8 cellular contexts compared by ENCODE assay signal in genomic region chr20:17556842-17557674, GRCh38. TPM values are rescaled to one million over a fixed set of nuclear protein-coding genes. Genes with fewer than 3 reads are reported as not detected.
DNase-seq lines count a peak whose midpoint lies in the region; ATAC-seq and TF ChIP-seq lines count a peak whose summit lies in the region.

No MANE protein-coding gene starts in this region.

- no peak for TF ChIP-seq POLR2A in gastrocnemius medialis (IDR thresholded peaks at IDR 0.05)

- H3K27me3 ChIP-seq in gastrocnemius medialis, result no peaks in the 10 kb centered on the region

- H3K36me3 Mint-ChIP-seq in activated T-cell treated with anti-CD3 and anti-CD28 coated beads, Interleukin-2, amount 50 U/mL, for 72 hours (ENCODE audit: insufficient read depth in 2 of 2), result no peaks in the 10 kb centered on the region

- no peaks in the 10 kb centered on the region for H3K9me3 Mint-ChIP-seq in activated T-cell treated with anti-CD3 and anti-CD28 coated beads, Interleukin-2, amount 50 U/mL, for 72 hours

- no peak overlapping the region for H3K4me3 ChIP-seq in gastrocnemius medialis

- in situ Hi-C loops in gastrocnemius medialis (cut with MboI; ENCODE audit: low sequenced_read_pairs in 4 of 4), result no loop called here

- H3K4me1 ChIP-seq in gastrocnemius medialis, result no peaks in the 10 kb centered on the region

- no peaks in the 10 kb centered on the region for H3K36me3 ChIP-seq in gastrocnemius medialis

- H3K4me3 Mint-ChIP-seq in activated T-cell treated with anti-CD3 and anti-CD28 coated beads, Interleukin-2, amount 50 U/mL, for 72 hours, result no peak overlapping the region

- no peak for TF ChIP-seq CTCF in gastrocnemius medialis (IDR thresholded peaks at IDR 0.05 in 4 of 5, conservative IDR thresholded peaks at IDR 0.05 in 1 of 5)

- no peak overlapping the region for H3K27ac Mint-ChIP-seq in activated T-cell treated with anti-CD3 and anti-CD28 coated beads, Interleukin-2, amount 50 U/mL, for 72 hours

- peak; percentile 77 for DNase-seq in GM03348 (ENCODE audit: low spot score)
- DNase-seq in SHP77 treated with DMSO at 0.1 percent for 48 hours (lab: John Stamatoyannopoulos, UW), result peak; percentile 45
- DNase-seq in Right ventricle myocardium inferior (ENCODE audit: missing footprints), result peak; percentile 83
- peak in 1 of 2 donors; percentile 24 for DNase-seq in gastrocnemius medialis
- no peak for DNase-seq in amniotic stem cell (lab: John Stamatoyannopoulos, UW)
- no peak for DNase-seq in NOMO-1 treated with DMSO at 0.1 percent for 48 hours (lab: John Stamatoyannopoulos, UW; ENCODE audit: unreplicated experiment)
- no peak for DNase-seq in activated T-cell treated with anti-CD3 and anti-CD28 coated beads, Interleukin-2, amount 50 U/mL, for 72 hours

- peak; percentile 84 for ATAC-seq in Right ventricle myocardium inferior
- no peak for ATAC-seq in gastrocnemius medialis
- no peak for ATAC-seq in GM18517 (IDR thresholded peaks at IDR 0.05; ENCODE audit: unreplicated experiment)
- no peak for ATAC-seq in activated T-cell treated with anti-CD3 and anti-CD28 coated beads, Interleukin-2, amount 50 U/mL, for 72 hours (replicated peaks in 1 of 2)

- no peaks in the 10 kb centered on the region for H3K9me3 ChIP-seq in gastrocnemius medialis

- H3K27ac ChIP-seq in gastrocnemius medialis, result peak overlapping the region; percentile 24 to 74 (median 61)

- intact Hi-C loops in Right ventricle myocardium inferior (cut with DNase I), result no loop called here
- intact Hi-C loops in gastrocnemius medialis (cut with DNase I; ENCODE audit: low total_unique reads), result no loop called here

- H3K27me3 Mint-ChIP-seq in activated T-cell treated with anti-CD3 and anti-CD28 coated beads, Interleukin-2, amount 50 U/mL, for 72 hours (ENCODE audit: low read depth), result no peaks in the 10 kb centered on the region

- peaks cover 34% of the 10 kb centered on the region for H3K4me1 Mint-ChIP-seq in activated T-cell treated with anti-CD3 and anti-CD28 coated beads, Interleukin-2, amount 50 U/mL, for 72 hours (ENCODE audit: low read depth)

RNA-seq across cellular contexts. Expression of gene DSTN, which starts 12.8 kb away (rescaled TPM):
- total RNA-seq in Right ventricle myocardium inferior (865 TPM), gastrocnemius medialis (100 to 1,000 TPM in 1 of 4 donors, 10 to 100 TPM in 3; 79.2 to 128 (median 88.5) TPM)
- 10 to 100 TPM; 62.8 to 70.4 TPM for total RNA-seq in activated T-cell treated with anti-CD3 and anti-CD28 coated beads, Interleukin-2, amount 50 U/mL, for 72 hours

RNA-seq across cellular contexts. Expression of gene BFSP1, which starts 25.9 kb away (rescaled TPM):
- total RNA-seq in Right ventricle myocardium inferior (0.57 TPM), gastrocnemius medialis (under 1 TPM in 2 of 4 donors, not detected in 2; 0.18 to 0.46 TPM)
- 1 to 10 TPM in 1 of 2 donors, under 1 TPM in 1; 0.23 to 1.2 TPM for total RNA-seq in activated T-cell treated with anti-CD3 and anti-CD28 coated beads, Interleukin-2, amount 50 U/mL, for 72 hours

Comparison
In these comparisons a context has a peak if more than half of its experiments do, and no peak if none do; other contexts are left out.
1. DNase-seq: peak in GM03348 (single experiment), SHP77 treated with DMSO at 0.1 percent for 48 hours (single experiment) and Right ventricle myocardium inferior (single experiment); none in amniotic stem cell (single experiment), NOMO-1 treated with DMSO at 0.1 percent for 48 hours (single experiment) and activated T-cell treated with anti-CD3 and anti-CD28 coated beads, Interleukin-2, amount 50 U/mL, for 72 hours (0 of 2).